Comparison of ENCODE assay signal across 7 cellular contexts in the genomic region with DNA sequence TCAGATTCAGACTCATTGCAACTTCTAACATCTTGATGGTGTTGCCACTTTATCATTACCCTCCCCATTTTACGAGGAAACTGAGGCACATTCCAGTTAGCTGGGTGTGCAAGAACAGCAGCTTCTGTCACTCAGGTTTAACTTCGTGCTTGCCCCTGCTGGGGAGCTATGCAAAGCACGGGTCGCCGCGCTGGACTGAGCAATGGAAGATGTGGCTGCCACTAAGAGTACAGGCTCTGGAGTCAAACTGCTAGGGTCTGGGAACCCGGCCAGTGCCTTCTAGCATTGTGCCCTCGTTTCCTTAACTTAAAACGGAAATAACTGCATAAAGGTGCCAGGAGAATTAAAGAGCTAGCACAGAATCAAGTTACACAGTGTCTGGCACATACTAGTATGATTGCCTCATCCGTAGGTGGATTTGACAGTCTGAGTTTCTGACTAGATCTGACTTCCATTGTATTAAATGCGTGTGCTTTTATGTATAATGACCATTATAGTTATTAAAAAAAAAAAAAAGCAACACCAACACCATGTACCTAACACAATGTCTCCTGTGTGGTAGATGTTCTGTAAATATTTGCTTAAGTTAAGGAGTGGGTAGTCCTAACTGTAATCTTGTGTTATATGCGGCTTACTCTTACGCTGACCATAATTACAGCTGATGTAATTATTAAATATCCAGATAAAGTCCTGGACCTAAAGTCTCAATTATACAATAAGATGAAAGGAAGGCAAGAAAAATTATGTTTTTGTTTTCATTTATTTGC. TPM values are rescaled to one million over a fixed set of nuclear protein-coding genes. Genes with fewer than 3 reads are reported as not detected.
DNase-seq lines count a peak whose midpoint lies in the region; TF ChIP-seq lines count a peak whose summit lies in the region.

No MANE protein-coding gene starts in this region.

- H3K79me1 ChIP-seq in H9 (ENCODE audit: insufficient read depth, low read depth, low read length, poor library complexity, severe bottlenecking): peaks cover 2% of the 10 kb centered on the region

- H2BK20ac ChIP-seq in H9 (ENCODE audit: low read depth, low read length, poor library complexity, severe bottlenecking): no peak overlapping the region

- no peak overlapping the region for H2BK12ac ChIP-seq in H9 (ENCODE audit: insufficient read length, low read depth, low read length)

- H4K8ac ChIP-seq in H9 (replicated peaks; ENCODE audit: insufficient read length, low read depth, low read length): no peak overlapping the region

- no peak overlapping the region for H3K4ac ChIP-seq in H9 (ENCODE audit: low read depth, low read length)

- H3K23ac ChIP-seq in H9 (ENCODE audit: insufficient read length, low read depth, low read length): no peak overlapping the region

- no peak overlapping the region; the same call in 1 of the 2 replicates for H3K14ac ChIP-seq in H9 (ENCODE audit: insufficient read depth, low read length)

- WGBS in H9 (ENCODE audit: extremely low coverage, insufficient read length, low lambda C conversion rate): no CpG with 5 or more reads among the region's 13 CpGs

- no peak overlapping the region for H2BK120ac ChIP-seq in H9 (ENCODE audit: low read depth, low read length, poor library complexity, severe bottlenecking)

- DNase-seq in H9 (peak; percentile 42), Karpas-422 (peak; percentile 73), T-helper 9 cell (peak; percentile 29), kidney epithelial cell (ENCODE audit: low read depth) (peak; percentile 45)
- peak; percentile 29 for DNase-seq in central memory CD4-positive, alpha-beta T cell
- DNase-seq in stimulated activated CD4-positive, alpha-beta T cell treated with anti-CD3 and anti-CD28 coated beads, Interleukin-1b, Interleukin-23, amount 100 ng/mL, for 24 hours (ENCODE audit: low read depth in 4 of 4, low spot score in 1 of 4): peak in 3 of 4 experiments; percentile 6 to 22 (median 14)

- H4K20me1 ChIP-seq in H9 (ENCODE audit: control insufficient read depth, insufficient read depth, insufficient read length) (no peaks in the 10 kb centered on the region), Karpas-422 (ENCODE audit: insufficient read depth, low read depth, low read length) (peaks cover 43% of the 10 kb centered on the region)

- peak overlapping the region; percentile 8 for H3K18ac ChIP-seq in H9 (ENCODE audit: insufficient read length, low read depth, low read length)

- H3K27ac ChIP-seq in H9 (ENCODE audit: insufficient read length, low read depth, low read length) (no peak overlapping the region), Karpas-422 (ENCODE audit: low read length) (peak overlapping the region; percentile 21; the same call in 1 of the 2 replicates)

- H3K4me3 ChIP-seq in GM12875 (ENCODE audit: low read depth, low read length) (peak overlapping the region; percentile 63), Karpas-422 (ENCODE audit: low read length) (peak overlapping the region; percentile 84), kidney epithelial cell (ENCODE audit: low read depth, low read length) (peak overlapping the region; percentile 36)

- H2AFZ ChIP-seq in H9 (ENCODE audit: low read length) (no peak overlapping the region), Karpas-422 (ENCODE audit: low read length) (no peak overlapping the region)

- H2BK15ac ChIP-seq in H9 (ENCODE audit: low read depth, low read length): no peak overlapping the region

- H3K4me1 ChIP-seq in H9 (ENCODE audit: insufficient read depth, low read length): no peaks in the 10 kb centered on the region; the same call in none of the 2 replicates
- peaks cover 19% of the 10 kb centered on the region for H3K4me1 ChIP-seq in Karpas-422 (ENCODE audit: low read length)

- no peak overlapping the region for H3T11ph ChIP-seq in H9 (ENCODE audit: low read length)

- H3K79me2 ChIP-seq in H9 (ENCODE audit: insufficient read depth, low read length) (no peaks in the 10 kb centered on the region; the same call in 1 of the 2 replicates), Karpas-422 (ENCODE audit: low read length) (peaks cover 29% of the 10 kb centered on the region)

- peaks cover 12% of the 10 kb centered on the region for H3K27me3 Mint-ChIP-seq in H9 (ENCODE audit: low read depth)

- H3K9me2 ChIP-seq in Karpas-422 (replicated peaks; ENCODE audit: insufficient read depth, low read length): no peaks in the 10 kb centered on the region; the same call in 1 of the 2 replicates

- peaks cover 12 to 27% of the 10 kb centered on the region in 2 experiments; a peak in 4 of 5 replicates for H3K9me3 Mint-ChIP-seq in H9

- no peak overlapping the region for H3K56ac ChIP-seq in H9 (ENCODE audit: insufficient read length, low read depth, low read length)

- H4K5ac ChIP-seq in H9 (ENCODE audit: insufficient read length, low read depth, low read length): no peak overlapping the region

- no peak overlapping the region for H3K27ac Mint-ChIP-seq in H9

- H3K9ac ChIP-seq in H9 (ENCODE audit: extremely low read depth, insufficient read length, low read length) (peak overlapping the region; percentile 74), Karpas-422 (ENCODE audit: low read length) (peak overlapping the region; percentile 77)

- no peak overlapping the region for H2BK5ac ChIP-seq in H9 (ENCODE audit: insufficient read length, low read length)

- H4K91ac ChIP-seq in H9 (ENCODE audit: insufficient read length, low read depth, low read length): no peak overlapping the region

- H3K27me3 ChIP-seq in H9 (ENCODE audit: insufficient read depth, low read length): no peaks in the 10 kb centered on the region
- no peaks in the 10 kb centered on the region for H3K27me3 ChIP-seq in Karpas-422 (ENCODE audit: low read length)
- H3K27me3 ChIP-seq in kidney epithelial cell (ENCODE audit: control insufficient read depth, insufficient read depth, low read length): no peaks in the 10 kb centered on the region

- H3K36me3 ChIP-seq in Karpas-422 (ENCODE audit: insufficient read depth, low read length): peaks cover 32% of the 10 kb centered on the region
- no peaks in the 10 kb centered on the region for H3K36me3 ChIP-seq in kidney epithelial cell (ENCODE audit: control insufficient read depth, insufficient read depth, low read length)

- peaks cover 28 to 42% (median 29%) of the 10 kb centered on the region in 3 experiments for H3K36me3 Mint-ChIP-seq in H9 (ENCODE audit: insufficient read depth in 1 of 3, low read depth in 3 of 3)

- no peaks in the 10 kb centered on the region for H3K9me3 ChIP-seq in H9 (ENCODE audit: control insufficient read depth, low read depth, low read length)
- no peaks in the 10 kb centered on the region for H3K9me3 ChIP-seq in Karpas-422 (ENCODE audit: low read length)

- no peak overlapping the region for H2AK5ac ChIP-seq in H9 (ENCODE audit: insufficient read length, low read length)

- TF ChIP-seq CTCF in GM12875 (IDR thresholded peaks at IDR 0.05; ENCODE audit: borderline replicate concordance, insufficient read depth, low read depth, low read length) (peak; percentile 41; the same call in 1 of the 2 replicates), H9 (conservative IDR thresholded peaks at IDR 0.05) (peak; percentile 29; the same call in 2 of the 3 replicates), kidney epithelial cell (IDR thresholded peaks at IDR 0.05; ENCODE audit: insufficient read depth, low read length, poor library complexity, severe bottlenecking) (peak; percentile 9)

- H3K4me2 ChIP-seq in H9 (ENCODE audit: insufficient read depth, insufficient read length, low read length) (peak overlapping the region; percentile 83), Karpas-422 (ENCODE audit: low read depth, low read length, poor library complexity, severe bottlenecking) (peak overlapping the region; percentile 97)

- peaks cover 30 to 37% of the 10 kb centered on the region in 2 experiments for H3K4me1 Mint-ChIP-seq in H9

- H3K23me2 ChIP-seq in H9 (ENCODE audit: insufficient read length, low read depth, low read length, poor library complexity, severe bottlenecking): peaks cover 5% of the 10 kb centered on the region

- H3K4me3 Mint-ChIP-seq in H9: peak overlapping the region; percentile 79 to 81

RNA-seq across cellular contexts. Expression of a gene that starts 0.8 kb away (rescaled TPM):
- total RNA-seq in H9 (2021) (36.9 and 37.6 TPM in 2 replicates), kidney epithelial cell (21.6 and 30.0 TPM in 2 replicates)
- 34.9 and 53.2 TPM in 2 replicates for total RNA-seq in Karpas-422 (2014; rRNA removed; shearing (Covaris generic); ENCODE audit: low replicate concordance)

RNA-seq across cellular contexts. Expression of a gene that starts 23.0 kb away (rescaled TPM):
- 1.7 and 2.4 TPM in 2 replicates for total RNA-seq in H9 (2021)
- not detected in 2 replicates for total RNA-seq in Karpas-422 (2014; rRNA removed; shearing (Covaris generic); ENCODE audit: low replicate concordance)
- total RNA-seq in kidney epithelial cell: 19.8 and 21.9 TPM in 2 replicates

RNA-seq across cellular contexts. Expression of a gene that starts 42.0 kb away (rescaled TPM):
- total RNA-seq in H9 (2021) (11.3 and 11.5 TPM in 2 replicates), kidney epithelial cell (67.6 and 72.0 TPM in 2 replicates)
- 3.6 and 7.1 TPM in 2 replicates for total RNA-seq in Karpas-422 (2014; rRNA removed; shearing (Covaris generic); ENCODE audit: low replicate concordance)

Comparison
In these comparisons a context has a peak if more than half of its experiments do, and no peak if none do; other contexts are left out.
1. DNase-seq: peak in every context shown above with its lines; median percentile 73 in Karpas-422; 45 in kidney epithelial cell; 42 in H9; 29 in T-helper 9 cell; 29 in central memory CD4-positive, alpha-beta T cell; 14 in stimulated activated CD4-positive, alpha-beta T cell treated with anti-CD3 and anti-CD28 coated beads, Interleukin-1b, Interleukin-23, amount 100 ng/mL, for 24 hours.